Comparison of ENCODE assay signal across 8 cellular contexts in genomic region chr5:6732634-6733410, GRCh38. TPM values are rescaled to one million over a fixed set of nuclear protein-coding genes. Genes with fewer than 3 reads are reported as not detected.
DNase-seq lines count a peak whose midpoint lies in the region; ATAC-seq and TF ChIP-seq lines count a peak whose summit lies in the region.

No MANE protein-coding gene starts in this region.

- ATAC-seq in sciatic nerve: peak; percentile 58
- ATAC-seq in HG03159 (IDR thresholded peaks at IDR 0.05; ENCODE audit: unreplicated experiment): no peak
- no peak for ATAC-seq in HG03135 (IDR thresholded peaks at IDR 0.05; ENCODE audit: unreplicated experiment)
- no peak for ATAC-seq in activated CD4-positive, CD25-positive, alpha-beta regulatory T cell treated with anti-CD3 and anti-CD28 coated beads, Interleukin-2, amount 50 U/mL, for 24 hours

- peak overlapping the region; percentile 17 for H3K4me3 ChIP-seq in fibroblast of villous mesenchyme (ENCODE audit: low read depth, low read length)

- intact Hi-C loops in sciatic nerve (cut with DNase I): no loop called here

- DNase-seq in GM04503 (ENCODE audit: low read depth) (peak; percentile 25), SW 1271 (lab: John Stamatoyannopoulos, UW) (peak; percentile 53 to 75), fibroblast of villous mesenchyme (ENCODE audit: low read depth) (peak; percentile 78), sciatic nerve (ENCODE audit: low spot score) (peak; percentile 56), NCI-H82 treated with DMSO at 0.1 percent for 48 hours (lab: John Stamatoyannopoulos, UW; ENCODE audit: unreplicated experiment) (no peak)

- TF ChIP-seq CTCF in fibroblast of villous mesenchyme (IDR thresholded peaks at IDR 0.05; ENCODE audit: insufficient read depth, low read depth, low read length): no peak

RNA-seq across cellular contexts. Expression of gene TENT4A, which starts 19.6 kb away (rescaled TPM):
- total RNA-seq in fibroblast of villous mesenchyme (20.0 and 23.3 TPM in 2 replicates), sciatic nerve (28.6 TPM)
